ENCODE assay signal across 13 cellular contexts in the genomic region with DNA sequence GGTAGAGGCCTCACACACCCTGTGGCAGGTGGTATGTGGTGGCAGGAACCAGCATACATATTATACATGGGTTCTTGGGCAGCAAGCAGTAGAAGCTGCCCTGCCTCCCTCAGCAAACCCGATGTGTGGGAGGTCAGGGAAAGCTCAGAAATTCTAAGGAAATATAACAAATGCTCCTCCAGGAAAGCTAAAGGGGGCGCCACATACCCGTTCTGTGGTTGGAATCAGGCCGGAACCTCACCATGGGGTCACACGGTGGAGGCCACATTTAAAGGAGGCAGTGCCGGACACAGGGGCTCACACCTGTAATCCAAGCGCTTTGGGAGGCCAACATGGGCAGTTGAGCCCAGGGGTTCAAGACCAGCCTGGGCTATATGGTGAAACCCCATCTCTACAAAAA. TPM values are rescaled to one million over a fixed set of nuclear protein-coding genes. Genes with fewer than 3 reads are reported as not detected.
DNase-seq lines count a peak whose midpoint lies in the region; ATAC-seq and TF ChIP-seq lines count a peak whose summit lies in the region.
"Had no signal": no experiment of that assay in that cellular context is flagged by ENCODE, and none has a peak within 500 bp of the region (broad histone marks: within the 10 kb centered on the region; RNA-seq: fewer than 3 reads in every experiment).

No MANE protein-coding gene starts in this region.

- no peak overlapping the region for H3T11ph ChIP-seq in H9 (ENCODE audit: low read length)

- no peak overlapping the region for H3K27ac Mint-ChIP-seq in H9

- H3K9ac ChIP-seq in H9 (ENCODE audit: extremely low read depth, insufficient read length, low read length) = no peak overlapping the region

- H2BK120ac ChIP-seq in H9 (ENCODE audit: low read depth, low read length, poor library complexity, severe bottlenecking) = no peak overlapping the region

- H3K4me1 Mint-ChIP-seq in H9 = 0 out of 4 replicates have a peak, but pooled peaks cover 0 to 3% of the 10 kb centered on the region in 2 experiments

- DNase-seq in H9 (peak; percentile 73), SK-MEL-5 (ENCODE audit: low read depth, low spot score) (peak; percentile 40), foreskin keratinocyte (no peak), retinal pigment epithelial cell (ENCODE audit: low read depth) (no peak), T-helper 9 cell (no peak), SW 1271 (lab: John Stamatoyannopoulos, UW) (no peak)
- DNase-seq: activated CD8-positive, alpha-beta memory T cell treated with anti-CD3 and anti-CD28 coated beads, Interleukin-2, amount 50 U/mL, for 48 hours; DMS79; NCI-H146; NK-92 treated with Interleukin-12 subunit alpha and Interleukin-12 subunit beta, amount 100 ng/mL, for 24 hours had no signal

- H3K79me2 ChIP-seq in H9 (ENCODE audit: insufficient read depth, low read length) = no peaks in the 10 kb centered on the region

- TF ChIP-seq CTCF in H9 (conservative IDR thresholded peaks at IDR 0.05) (peak; percentile 70), foreskin keratinocyte (conservative IDR thresholded peaks at IDR 0.05) (peak; percentile 58), retinal pigment epithelial cell (conservative IDR thresholded peaks at IDR 0.05; ENCODE audit: low read depth, low read length) (peak; percentile 35)

- H3K4me3 ChIP-seq in retinal pigment epithelial cell (ENCODE audit: low read length) = no peak overlapping the region

- no peak overlapping the region for H4K5ac ChIP-seq in H9 (ENCODE audit: insufficient read length, low read depth, low read length)

- H3K4me3 Mint-ChIP-seq in H9 = no peak overlapping the region

- no peaks in the 10 kb centered on the region for H4K20me1 ChIP-seq in H9 (ENCODE audit: control insufficient read depth, insufficient read depth, insufficient read length)

- H3K9me3 Mint-ChIP-seq in H9 = no peaks in the 10 kb centered on the region

- H3K56ac ChIP-seq in H9 (ENCODE audit: insufficient read length, low read depth, low read length) = no peak overlapping the region

- in situ Hi-C loops in SK-MEL-5 (cut with HindIII; ENCODE audit: low pct_unique_long_range_greater_than_20kb, low sequenced_read_pairs) = no loop called here

- no peak overlapping the region for H3K4ac ChIP-seq in H9 (ENCODE audit: low read depth, low read length)

- no peak overlapping the region for H2AFZ ChIP-seq in H9 (ENCODE audit: low read length)

- no peak overlapping the region for H4K8ac ChIP-seq in H9 (replicated peaks; ENCODE audit: insufficient read length, low read depth, low read length)

- H2BK12ac ChIP-seq in H9 (ENCODE audit: insufficient read length, low read depth, low read length) = no peak overlapping the region

- no peak overlapping the region for H3K4me2 ChIP-seq in H9 (ENCODE audit: insufficient read depth, insufficient read length, low read length)

- ATAC-seq in foreskin keratinocyte (no peak), GM18511 (IDR thresholded peaks at IDR 0.05; ENCODE audit: unreplicated experiment) (no peak)

- H3K27me3 Mint-ChIP-seq in H9 (ENCODE audit: low read depth) = no peaks in the 10 kb centered on the region; the same call in 1 of the 2 replicates

- WGBS in H9 (ENCODE audit: extremely low coverage, insufficient read length, low lambda C conversion rate) = no CpG with 5 or more reads among the region's 7 CpGs

- no peak overlapping the region for H2AK5ac ChIP-seq in H9 (ENCODE audit: insufficient read length, low read length)

- no peaks in the 10 kb centered on the region for H3K79me1 ChIP-seq in H9 (ENCODE audit: insufficient read depth, low read depth, low read length, poor library complexity, severe bottlenecking)

- H3K23ac ChIP-seq in H9 (ENCODE audit: insufficient read length, low read depth, low read length) = no peak overlapping the region

- no peaks in the 10 kb centered on the region for H3K9me3 ChIP-seq in H9 (ENCODE audit: control insufficient read depth, low read depth, low read length)
- H3K9me3 ChIP-seq: neutrophil had no signal

- H4K91ac ChIP-seq in H9 (ENCODE audit: insufficient read length, low read depth, low read length) = no peak overlapping the region

- no peaks in the 10 kb centered on the region for H3K27me3 ChIP-seq in H9 (ENCODE audit: insufficient read depth, low read length)
- H3K27me3 ChIP-seq in foreskin keratinocyte = no peaks in the 10 kb centered on the region
- H3K27me3 ChIP-seq: neutrophil had no signal

- no peaks in the 10 kb centered on the region for H3K4me1 ChIP-seq in H9 (ENCODE audit: insufficient read depth, low read length)
- no peaks in the 10 kb centered on the region for H3K4me1 ChIP-seq in foreskin keratinocyte

- no peak overlapping the region for H2BK15ac ChIP-seq in H9 (ENCODE audit: low read depth, low read length)

- no peak overlapping the region for H2BK20ac ChIP-seq in H9 (ENCODE audit: low read depth, low read length, poor library complexity, severe bottlenecking)

- no peaks in the 10 kb centered on the region for H3K23me2 ChIP-seq in H9 (ENCODE audit: insufficient read length, low read depth, low read length, poor library complexity, severe bottlenecking)

- no peak overlapping the region for H3K18ac ChIP-seq in H9 (ENCODE audit: insufficient read length, low read depth, low read length)

- H3K36me3 Mint-ChIP-seq in H9 (ENCODE audit: insufficient read depth in 1 of 3, low read depth in 3 of 3) = no peaks in the 10 kb centered on the region

- H3K27ac ChIP-seq in H9 (ENCODE audit: insufficient read length, low read depth, low read length) (no peak overlapping the region), foreskin keratinocyte (no peak overlapping the region)
- H3K27ac ChIP-seq: epithelial cell of prostate, neutrophil had no signal

- H3K14ac ChIP-seq in H9 (ENCODE audit: insufficient read depth, low read length) = no peak overlapping the region

- H2BK5ac ChIP-seq in H9 (ENCODE audit: insufficient read length, low read length) = no peak overlapping the region

RNA-seq across cellular contexts. Expression of a gene that starts 12.4 kb away (rescaled TPM):
- 25.7 and 29.9 TPM in 2 replicates for total RNA-seq in H9 (2021)
- total RNA-seq in SK-MEL-5 (2014; rRNA removed; shearing (Covaris generic)) = 19.3 and 20.2 TPM in 2 replicates
- polyA plus RNA-seq in SK-MEL-5 (2015; cell fraction: cytosol; rRNA removed) = 29.2 and 32.7 TPM in 2 replicates
- 101 and 117 TPM in 2 replicates for polyA plus RNA-seq in SK-MEL-5 (2015; cell fraction: nucleus; rRNA removed)
- 37.9 and 39.0 TPM in 2 replicates for total RNA-seq in foreskin keratinocyte
- polyA plus RNA-seq in foreskin keratinocyte = 34.4 and 35.4 TPM in 2 replicates

RNA-seq across cellular contexts. Expression of a gene that starts 28.6 kb away (rescaled TPM):
- 0.72 TPM in 1 of 2 replicates, not detected in the other for total RNA-seq in H9 (2021)
- total RNA-seq in SK-MEL-5 (2014; rRNA removed; shearing (Covaris generic)) = not detected in 2 replicates
- polyA plus RNA-seq in SK-MEL-5 (2015; cell fraction: cytosol; rRNA removed) = not detected in 2 replicates
- not detected in 2 replicates for polyA plus RNA-seq in SK-MEL-5 (2015; cell fraction: nucleus; rRNA removed)
- not detected in 2 replicates for total RNA-seq in foreskin keratinocyte
- polyA plus RNA-seq in foreskin keratinocyte = not detected in 2 replicates

RNA-seq across cellular contexts. Expression of a gene that starts 55.1 kb away (rescaled TPM):
- 0.46 and 0.64 TPM in 2 replicates for total RNA-seq in H9 (2021)
- total RNA-seq in SK-MEL-5 (2014; rRNA removed; shearing (Covaris generic)) = not detected in 2 replicates
- 0.09 and 0.10 TPM in 2 replicates for polyA plus RNA-seq in SK-MEL-5 (2015; cell fraction: cytosol; rRNA removed)
- not detected in 2 replicates for polyA plus RNA-seq in SK-MEL-5 (2015; cell fraction: nucleus; rRNA removed)
- total RNA-seq in foreskin keratinocyte = not detected in 2 replicates
- not detected in 2 replicates for polyA plus RNA-seq in foreskin keratinocyte

Comparison
In these comparisons a context has a peak if more than half of its experiments do, and no peak if none do; other contexts are left out.
1. DNase-seq: peak in H9 (single experiment) and SK-MEL-5 (single experiment); none in foreskin keratinocyte (0 of 2), retinal pigment epithelial cell (single experiment), T-helper 9 cell (single experiment) and SW 1271 (0 of 2).
2. Peak in every context shown above with its lines, with median percentiles within 50 percentile points of each other: CTCF ChIP-seq.